Comparison of ENCODE assay signal across 9 cellular contexts in genomic region chr14:96268426-96269358, GRCh38. TPM values are rescaled to one million over a fixed set of nuclear protein-coding genes. Genes with fewer than 3 reads are reported as not detected.
A peak's percentile ranks its signal among the peaks of the same experiment; 100 is the strongest.
DNase-seq lines count a peak whose midpoint lies in the region; ATAC-seq and TF ChIP-seq lines count a peak whose summit lies in the region.
"Had no signal": no experiment of that assay in that cellular context is flagged by ENCODE, and none has a peak within 500 bp of the region (broad histone marks: within the 10 kb centered on the region; RNA-seq: fewer than 3 reads in every experiment).

No MANE protein-coding gene starts in this region.

- H3K18ac ChIP-seq in H9 (ENCODE audit: insufficient read length, low read depth, low read length): no peak overlapping the region

- H3K4me3 ChIP-seq in astrocyte of the cerebellum (ENCODE audit: low read depth, low read length) (no peak overlapping the region), kidney epithelial cell (ENCODE audit: low read depth, low read length) (no peak overlapping the region), suprapubic skin (no peak overlapping the region)

- no peaks in the 10 kb centered on the region for H3K79me1 ChIP-seq in H9 (ENCODE audit: insufficient read depth, low read depth, low read length, poor library complexity, severe bottlenecking)

- H3K56ac ChIP-seq in H9 (ENCODE audit: insufficient read length, low read depth, low read length): no peak overlapping the region

- no peak overlapping the region for H2AK5ac ChIP-seq in H9 (ENCODE audit: insufficient read length, low read length)

- no peaks in the 10 kb centered on the region for H3K36me3 ChIP-seq in kidney epithelial cell (ENCODE audit: control insufficient read depth, insufficient read depth, low read length)
- no peaks in the 10 kb centered on the region for H3K36me3 ChIP-seq in suprapubic skin

- no peaks in the 10 kb centered on the region for H4K20me1 ChIP-seq in H9 (ENCODE audit: control insufficient read depth, insufficient read depth, insufficient read length)

- TF ChIP-seq EP300 in suprapubic skin (IDR thresholded peaks at IDR 0.05): no peak

- peaks cover 4 to 11% (median 4%) of the 10 kb centered on the region in 3 experiments; a peak in 3 of 7 replicates for H3K36me3 Mint-ChIP-seq in H9 (ENCODE audit: insufficient read depth in 1 of 3, low read depth in 3 of 3)
- no peaks in the 10 kb centered on the region for H3K36me3 Mint-ChIP-seq in T-helper 2 cell treated with Interferon-gamma antibody and Interleukin-4, amounts not matched to agents 5 μg/mL and 100 μg/mL, for 36 hours (ENCODE audit: low read depth)

- DNase-seq in H9: peak; percentile 19
- DNase-seq in astrocyte of the cerebellum (ENCODE audit: low read depth): peak; percentile 62
- DNase-seq in kidney epithelial cell (ENCODE audit: low read depth): peak; percentile 86
- peak; percentile 84 to 91 for DNase-seq in suprapubic skin (ENCODE audit: low spot score in 2 of 2)
- DNase-seq in stimulated activated naive CD8-positive, alpha-beta T cell treated with anti-CD3 and anti-CD28 coated beads, Interleukin-15, Interleukin-2, amounts not matched to agents 100 U/mL and 50 U/mL, for 24 hours: no peak
- DNase-seq in HuH-7 (ENCODE audit: low spot score): no peak
- DNase-seq in T-helper 1 cell: no peak
- no peak for DNase-seq in T-helper 2 cell treated with Interferon-gamma antibody and Interleukin-4, amounts not matched to agents 5 μg/mL and 100 μg/mL, for 36 hours (ENCODE audit: low spot score)
- DNase-seq: NCI-H524 had no signal

- no peak overlapping the region for H2AFZ ChIP-seq in H9 (ENCODE audit: low read length)

- no peak overlapping the region for H3K4ac ChIP-seq in H9 (ENCODE audit: low read depth, low read length)

- H2BK5ac ChIP-seq in H9 (ENCODE audit: insufficient read length, low read length): no peak overlapping the region

- H2BK20ac ChIP-seq in H9 (ENCODE audit: low read depth, low read length, poor library complexity, severe bottlenecking): no peak overlapping the region

- TF ChIP-seq CTCF in H9 (conservative IDR thresholded peaks at IDR 0.05) (no peak), astrocyte of the cerebellum (IDR thresholded peaks at IDR 0.05; ENCODE audit: low read depth, low read length, missing control alignments) (no peak), kidney epithelial cell (IDR thresholded peaks at IDR 0.05; ENCODE audit: insufficient read depth, low read length, poor library complexity, severe bottlenecking) (no peak), suprapubic skin (IDR thresholded peaks at IDR 0.05) (no peak)

- H4K91ac ChIP-seq in H9 (ENCODE audit: insufficient read length, low read depth, low read length): no peak overlapping the region

- H3K79me2 ChIP-seq in H9 (ENCODE audit: insufficient read depth, low read length): no peaks in the 10 kb centered on the region

- H3K27ac ChIP-seq in H9 (ENCODE audit: insufficient read length, low read depth, low read length) (no peak overlapping the region), suprapubic skin (peak overlapping the region; percentile 24)

- H3K9ac ChIP-seq in H9 (ENCODE audit: extremely low read depth, insufficient read length, low read length): no peak overlapping the region

- H3K27ac Mint-ChIP-seq in H9: no peak overlapping the region; a peak in 1 of 7 replicates
- H3K27ac Mint-ChIP-seq in T-helper 2 cell treated with Interferon-gamma antibody and Interleukin-4, amounts not matched to agents 5 μg/mL and 100 μg/mL, for 36 hours: no peak overlapping the region

- H3K9me3 ChIP-seq in H9 (ENCODE audit: control insufficient read depth, low read depth, low read length) (no peaks in the 10 kb centered on the region), suprapubic skin (no peaks in the 10 kb centered on the region)

- H4K8ac ChIP-seq in H9 (replicated peaks; ENCODE audit: insufficient read length, low read depth, low read length): no peak overlapping the region

- no peaks in the 10 kb centered on the region for H3K4me1 ChIP-seq in H9 (ENCODE audit: insufficient read depth, low read length)
- peaks cover 41% of the 10 kb centered on the region for H3K4me1 ChIP-seq in suprapubic skin

- no peaks in the 10 kb centered on the region for H3K4me1 Mint-ChIP-seq in H9
- H3K4me1 Mint-ChIP-seq in T-helper 2 cell treated with Interferon-gamma antibody and Interleukin-4, amounts not matched to agents 5 μg/mL and 100 μg/mL, for 36 hours (ENCODE audit: low read depth): no peaks in the 10 kb centered on the region

- WGBS in H9 (ENCODE audit: extremely low coverage, insufficient read length, low lambda C conversion rate): no CpG with 5 or more reads among the region's 22 CpGs
- 50% methylated on average over 22 of the region's 22 CpGs for WGBS in suprapubic skin

- no peak overlapping the region for H4K5ac ChIP-seq in H9 (ENCODE audit: insufficient read length, low read depth, low read length)

- no peak overlapping the region for H3T11ph ChIP-seq in H9 (ENCODE audit: low read length)

- H2BK15ac ChIP-seq in H9 (ENCODE audit: low read depth, low read length): no peak overlapping the region

- no peak overlapping the region for H3K4me2 ChIP-seq in H9 (ENCODE audit: insufficient read depth, insufficient read length, low read length)

- no peaks in the 10 kb centered on the region for H3K23me2 ChIP-seq in H9 (ENCODE audit: insufficient read length, low read depth, low read length, poor library complexity, severe bottlenecking)

- peaks cover 2% of the 10 kb centered on the region for H3K27me3 Mint-ChIP-seq in H9 (ENCODE audit: low read depth)
- H3K27me3 Mint-ChIP-seq in T-helper 2 cell treated with Interferon-gamma antibody and Interleukin-4, amounts not matched to agents 5 μg/mL and 100 μg/mL, for 36 hours (ENCODE audit: low read depth): no peaks in the 10 kb centered on the region

- H3K9me3 Mint-ChIP-seq in H9: peaks cover 16 to 22% of the 10 kb centered on the region in 2 experiments; a peak in 4 of 5 replicates
- H3K9me3 Mint-ChIP-seq in T-helper 2 cell treated with Interferon-gamma antibody and Interleukin-4, amounts not matched to agents 5 μg/mL and 100 μg/mL, for 36 hours: peaks cover 7% of the 10 kb centered on the region

- H2BK120ac ChIP-seq in H9 (ENCODE audit: low read depth, low read length, poor library complexity, severe bottlenecking): no peak overlapping the region

- no peak for ATAC-seq in stimulated activated naive CD8-positive, alpha-beta T cell treated with anti-CD3 and anti-CD28 coated beads, Interleukin-15, Interleukin-2, amounts not matched to agents 100 U/mL and 50 U/mL, for 24 hours

- no peak overlapping the region for H3K23ac ChIP-seq in H9 (ENCODE audit: insufficient read length, low read depth, low read length)

- no peak overlapping the region for H2BK12ac ChIP-seq in H9 (ENCODE audit: insufficient read length, low read depth, low read length)

- H3K4me3 Mint-ChIP-seq in H9: no peak overlapping the region
- no peak overlapping the region for H3K4me3 Mint-ChIP-seq in T-helper 2 cell treated with Interferon-gamma antibody and Interleukin-4, amounts not matched to agents 5 μg/mL and 100 μg/mL, for 36 hours

- TF ChIP-seq POLR2A in suprapubic skin (IDR thresholded peaks at IDR 0.05): no peak

- in situ Hi-C loops in astrocyte of the cerebellum (cut with HindIII; ENCODE audit: low sequenced_read_pairs): no loop called here

- H3K27me3 ChIP-seq in H9 (ENCODE audit: insufficient read depth, low read length) (no peaks in the 10 kb centered on the region), kidney epithelial cell (ENCODE audit: control insufficient read depth, insufficient read depth, low read length) (no peaks in the 10 kb centered on the region), suprapubic skin (no peaks in the 10 kb centered on the region)

- no peak overlapping the region for H3K14ac ChIP-seq in H9 (ENCODE audit: insufficient read depth, low read length)

RNA-seq across cellular contexts. Expression of gene BDKRB1, which starts 12.7 kb away (rescaled TPM):
- total RNA-seq in H9 (2021) (not detected in 2 replicates), kidney epithelial cell (0.17 TPM in 1 of 2 replicates, not detected in the other), suprapubic skin (1 to 10 TPM; 2.6 to 6.5 (median 4.1) TPM)

Comparison
In these comparisons a context has a peak if more than half of its experiments do, and no peak if none do; other contexts are left out.
1. DNase-seq: peak in H9 (single experiment), astrocyte of the cerebellum (single experiment), kidney epithelial cell (single experiment) and suprapubic skin (2 of 2); none in stimulated activated naive CD8-positive, alpha-beta T cell treated with anti-CD3 and anti-CD28 coated beads, Interleukin-15, Interleukin-2, amounts not matched to agents 100 U/mL and 50 U/mL, for 24 hours (single experiment), HuH-7 (single experiment), T-helper 1 cell (0 of 5) and T-helper 2 cell treated with Interferon-gamma antibody and Interleukin-4, amounts not matched to agents 5 μg/mL and 100 μg/mL, for 36 hours (single experiment).